9 cellular contexts compared by ENCODE assay signal in the genomic region with DNA sequence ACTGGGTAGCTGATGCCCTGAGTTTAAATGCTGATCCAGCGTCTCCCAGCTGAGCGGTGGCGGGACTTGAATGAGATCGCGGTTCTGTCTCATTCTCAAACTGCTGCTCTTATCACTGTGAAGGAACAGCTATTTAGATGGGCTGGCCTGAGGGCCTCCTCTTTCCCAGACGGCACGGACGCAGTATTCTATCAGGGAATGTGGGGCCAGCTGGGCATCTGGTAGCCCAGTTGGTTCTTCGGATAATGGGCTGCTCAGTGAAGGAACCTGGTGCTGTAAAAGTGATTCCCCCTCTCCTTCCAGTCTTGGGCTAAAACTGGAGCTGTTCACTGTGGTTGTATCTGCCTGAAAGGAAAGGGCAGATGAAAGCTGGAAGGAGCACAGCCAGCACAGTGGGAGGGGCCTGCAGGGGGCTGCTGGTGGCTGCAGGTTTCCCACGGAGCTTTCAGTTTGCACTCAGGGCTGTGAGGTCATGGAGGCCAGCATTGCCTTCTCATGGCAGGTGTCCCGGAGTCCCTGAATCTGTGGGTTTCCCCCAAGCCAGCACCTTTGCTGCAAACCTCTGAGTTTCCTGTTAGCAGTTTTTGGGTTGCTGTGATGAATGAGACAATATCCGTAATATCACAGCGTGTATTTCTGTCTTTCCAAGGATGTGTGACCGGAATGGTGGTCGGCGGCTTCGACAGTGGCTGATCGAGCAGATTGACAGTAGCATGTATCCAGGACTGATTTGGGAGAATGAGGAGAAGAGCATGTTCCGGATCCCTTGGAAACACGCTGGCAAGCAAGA. TPM values are rescaled to one million over a fixed set of nuclear protein-coding genes. Genes with fewer than 3 reads are reported as not detected.
A peak's percentile ranks its signal among the peaks of the same experiment; 100 is the strongest.
DNase-seq lines count a peak whose midpoint lies in the region; ATAC-seq and TF ChIP-seq lines count a peak whose summit lies in the region.
"Had no signal": no experiment of that assay in that cellular context is flagged by ENCODE, and none has a peak within 500 bp of the region (broad histone marks: within the 10 kb centered on the region; RNA-seq: fewer than 3 reads in every experiment).

No MANE protein-coding gene starts in this region.

- H3K27ac ChIP-seq in foreskin keratinocyte, result no peak overlapping the region
- H3K27ac ChIP-seq: neutrophil had no signal

- H3K4me1 ChIP-seq in foreskin keratinocyte, result no peaks in the 10 kb centered on the region

- H3K27me3 ChIP-seq in foreskin keratinocyte, result peaks cover 44% of the 10 kb centered on the region

- H3K4me3 Mint-ChIP-seq in activated T-cell treated with anti-CD3 and anti-CD28 coated beads, Interleukin-2, amount 50 U/mL, for 24 hours, result peak overlapping the region; percentile 91

- TF ChIP-seq CTCF in foreskin keratinocyte (conservative IDR thresholded peaks at IDR 0.05), result no peak

- ATAC-seq in HG03354 (IDR thresholded peaks at IDR 0.05; ENCODE audit: poor library complexity, severe bottlenecking, unreplicated experiment), result peak; percentile 73
- ATAC-seq in foreskin keratinocyte, result no peak

- H3K27me3 Mint-ChIP-seq in activated T-cell treated with anti-CD3 and anti-CD28 coated beads, Interleukin-2, amount 50 U/mL, for 24 hours, result peaks cover 4% of the 10 kb centered on the region

- no peaks in the 10 kb centered on the region for H3K9me3 Mint-ChIP-seq in activated T-cell treated with anti-CD3 and anti-CD28 coated beads, Interleukin-2, amount 50 U/mL, for 24 hours

- peaks cover 82% of the 10 kb centered on the region for H3K36me3 Mint-ChIP-seq in activated T-cell treated with anti-CD3 and anti-CD28 coated beads, Interleukin-2, amount 50 U/mL, for 24 hours (ENCODE audit: low read depth)

- DNase-seq in activated gamma-delta T cell treated with Interleukin-2 at 50 U/mL for 16 hours, result peak; percentile 54
- DNase-seq in activated gamma-delta T cell (lab: John Stamatoyannopoulos, UW), result no peak
- peak; percentile 68 for DNase-seq in activated T-cell treated with anti-CD3 and anti-CD28 coated beads, Interleukin-2, amount 50 U/mL, for 24 hours
- DNase-seq in stimulated activated CD4-positive, alpha-beta T cell treated with anti-CD3 and anti-CD28 coated beads, Interleukin-15, amount 100 ng/mL, for 24 hours, result peak; percentile 78
- no peak for DNase-seq in foreskin keratinocyte
- DNase-seq in NCI-H748 (lab: John Stamatoyannopoulos, UW; ENCODE audit: unreplicated experiment), result no peak
- no peak for DNase-seq in HT-29 (ENCODE audit: low spot score)

- peaks cover 82% of the 10 kb centered on the region for H3K4me1 Mint-ChIP-seq in activated T-cell treated with anti-CD3 and anti-CD28 coated beads, Interleukin-2, amount 50 U/mL, for 24 hours (ENCODE audit: low read depth)

- peak overlapping the region; percentile 94 for H3K27ac Mint-ChIP-seq in activated T-cell treated with anti-CD3 and anti-CD28 coated beads, Interleukin-2, amount 50 U/mL, for 24 hours

RNA-seq across cellular contexts. Expression of a gene that starts 3.6 kb away (rescaled TPM):
- not detected in 2 replicates for total RNA-seq in foreskin keratinocyte
- not detected in 2 replicates for polyA plus RNA-seq in foreskin keratinocyte
- 0.23 TPM in 1 of 2 replicates, not detected in the other for total RNA-seq in HT-29 (2014; rRNA removed; shearing (Covaris generic))

Comparison
In these comparisons a context has a peak if more than half of its experiments do, and no peak if none do; other contexts are left out.
1. DNase-seq: peak in activated gamma-delta T cell treated with Interleukin-2 at 50 U/mL for 16 hours (single experiment), activated T-cell treated with anti-CD3 and anti-CD28 coated beads, Interleukin-2, amount 50 U/mL, for 24 hours (single experiment) and stimulated activated CD4-positive, alpha-beta T cell treated with anti-CD3 and anti-CD28 coated beads, Interleukin-15, amount 100 ng/mL, for 24 hours (single experiment); none in activated gamma-delta T cell (single experiment), foreskin keratinocyte (0 of 2), NCI-H748 (single experiment) and HT-29 (single experiment).